12 cellular contexts compared by ENCODE assay signal in genomic region chr3:71211083-71211482, GRCh38.
A peak's percentile ranks its signal among the peaks of the same experiment; 100 is the strongest.
DNase-seq lines count a peak whose midpoint lies in the region; TF ChIP-seq lines count a peak whose summit lies in the region.
"Had no signal": no experiment of that assay in that cellular context is flagged by ENCODE, and none has a peak within 500 bp of the region (broad histone marks: within the 10 kb centered on the region; RNA-seq: fewer than 3 reads in every experiment).

No MANE protein-coding gene starts in this region.

- DNase-seq in Peyer's patch, result no peak
- no peak for DNase-seq in breast epithelium (ENCODE audit: low spot score in 2 of 2)
- no peak for DNase-seq in testis
- DNase-seq in UCSD-AML1 (lab: John Stamatoyannopoulos, UW; ENCODE audit: unreplicated experiment), result no peak
- no peak for DNase-seq in SHP77 (lab: John Stamatoyannopoulos, UW)
- no peak for DNase-seq in Kasumi-1 (lab: John Stamatoyannopoulos, UW)
- DNase-seq: activated T-cell treated with anti-CD3 and anti-CD28 coated beads for 4 hours, NCI-H1417 treated with DMSO at 0.1 percent for 48 hours, NCI-H748 treated with DMSO at 0.1 percent for 48 hours had no signal

- intact Hi-C loops in breast epithelium (cut with DNase I; ENCODE audit: low total_unique reads), result loop anchor here (5.0 kb wide), 1 partner anchor 1691 kb away; no protein-coding TSS in a partner anchor
- intact Hi-C loops in testis (cut with DNase I; ENCODE audit: low total_unique reads), result no loop called here

- 70 to 86% methylated on average over 4 of the region's 4 CpGs for WGBS in testis, 2 donors

- H3K36me3 ChIP-seq in Peyer's patch (no peaks in the 10 kb centered on the region), breast epithelium (no peaks in the 10 kb centered on the region), muscle layer of colon (ENCODE audit: insufficient read depth, low read length) (no peaks in the 10 kb centered on the region), testis (ENCODE audit: low read depth, missing control alignments) (no peaks in the 10 kb centered on the region)
- H3K36me3 ChIP-seq: neural progenitor cell had no signal

- H3K27me3 ChIP-seq in Peyer's patch (no peaks in the 10 kb centered on the region), breast epithelium (no peaks in the 10 kb centered on the region), muscle layer of colon (ENCODE audit: control insufficient read depth in 1 of 2, insufficient read depth in 2 of 2, low read length in 2 of 2) (no peaks in the 10 kb centered on the region), testis (no peaks in the 10 kb centered on the region)
- H3K27me3 ChIP-seq: neural progenitor cell had no signal

- H3K27ac ChIP-seq in Peyer's patch (peak overlapping the region; percentile 1 to 82 (median 58)), breast epithelium (peak overlapping the region; percentile 69 to 78), muscle layer of colon (ENCODE audit: low read depth, low read length) (peak overlapping the region; percentile 82), testis (peak overlapping the region; percentile 64 to 80)
- H3K27ac ChIP-seq: neural progenitor cell, RWPE1 had no signal

- H3K9me3 ChIP-seq in Peyer's patch (no peaks in the 10 kb centered on the region), breast epithelium (no peaks in the 10 kb centered on the region), muscle layer of colon (ENCODE audit: low read length) (no peaks in the 10 kb centered on the region), testis (no peaks in the 10 kb centered on the region)

- no peak for TF ChIP-seq POLR2A in Peyer's patch (IDR thresholded peaks at IDR 0.05)
- TF ChIP-seq POLR2A in breast epithelium (IDR thresholded peaks at IDR 0.05), result no peak
- TF ChIP-seq POLR2A in testis (IDR thresholded peaks at IDR 0.05), result no peak

- H3K4me3 ChIP-seq in Peyer's patch (no peak overlapping the region), breast epithelium (no peak overlapping the region), muscle layer of colon (ENCODE audit: low read depth in 1 of 2, low read length in 2 of 2) (no peak overlapping the region), testis (no peak overlapping the region)
- H3K4me3 ChIP-seq: neural progenitor cell had no signal

- no peak overlapping the region for H3K9ac ChIP-seq in muscle layer of colon (ENCODE audit: low read length)
- H3K9ac ChIP-seq: neural progenitor cell had no signal

- H3K4me1 ChIP-seq in Peyer's patch (peaks cover 0 to 36% (median 0%) of the 10 kb centered on the region in 4 donors), breast epithelium (no peaks in the 10 kb centered on the region), muscle layer of colon (ENCODE audit: insufficient read depth, low read length) (peaks cover 61% of the 10 kb centered on the region), testis (peaks cover 30% of the 10 kb centered on the region)

- TF ChIP-seq CTCF in Peyer's patch (IDR thresholded peaks at IDR 0.05), result no peak
- TF ChIP-seq CTCF in breast epithelium (IDR thresholded peaks at IDR 0.05), result no peak
- no peak for TF ChIP-seq CTCF in testis (IDR thresholded peaks at IDR 0.05)
